Comparison of ENCODE assay signal across 1 cellular context in genomic region chr17:74768763-74769114, GRCh38.
TF ChIP-seq lines count a peak whose summit lies in the region.

No MANE protein-coding gene starts in this region.

TF ChIP-seq in GM23338, 12 proteins besides CTCF, POLR2A, EP300 and RAD21 (continued from another document):
- no peak for TF ChIP-seq ZNF462 (CRISPR knock-in tag; IDR thresholded peaks at IDR 0.05)
TF ChIP-seq in GM23338: peak in this region for 1.
